ENCODE assay signal across 19 cellular contexts in genomic region chr5:147601652-147602051, GRCh38.
"Had no signal": no experiment of that assay in that cellular context is flagged by ENCODE, and none has a peak within 500 bp of the region (broad histone marks: within the 10 kb centered on the region; RNA-seq: fewer than 3 reads in every experiment).

No MANE protein-coding gene starts in this region.

- H3K4me1 ChIP-seq: body of pancreas, gastroesophageal sphincter, heart left ventricle, prostate gland, thyroid gland had no signal

- H3K27ac ChIP-seq: body of pancreas, cardiac muscle cell, gastroesophageal sphincter, heart left ventricle, ovary, prostate gland, thyroid gland, VCaP had no signal

- ATAC-seq: activated CD4-positive, CD25-positive, alpha-beta regulatory T cell treated with anti-CD3 and anti-CD28 coated beads, Interleukin-2, amount 50 U/mL, for 24 hours; body of pancreas; gastroesophageal sphincter; heart left ventricle; left colon; natural killer cell treated with Interleukin-12 subunit alpha and Interleukin-12 subunit beta and Interleukin-15 and Interleukin-18, amount 100 ng/mL, for 72 hours; stimulated activated naive CD8-positive, alpha-beta T cell treated with anti-CD3 and anti-CD28 coated beads, Interleukin-15, Interleukin-2, amounts not matched to agents 100 U/mL and 50 U/mL, for 24 hours had no signal

- H3K9me3 ChIP-seq: body of pancreas, gastroesophageal sphincter, heart left ventricle, ovary, prostate gland, thyroid gland had no signal

- DNase-seq: activated CD4-positive, alpha-beta memory T cell treated with anti-CD3 and anti-CD28 coated beads, Interleukin-2, amount 10 ng/mL, durations not matched to agents 7 days and 5 days; activated CD4-positive, alpha-beta T cell treated with anti-CD3 and anti-CD28 coated beads, Interleukin-2, amount 10 ng/mL, durations not matched to agents 24 days and 14 days; activated gamma-delta T cell treated with Interleukin-2 at 50 U/mL for 16 hours; anterior cingulate cortex; body of pancreas; cortex of kidney; endodermal cell; heart left ventricle; left colon; ovary; stimulated activated CD4-positive, alpha-beta T cell treated with anti-CD3 and anti-CD28 coated beads, Interleukin-4, amount 100 ng/mL, for 24 hours; stimulated activated naive CD8-positive, alpha-beta T cell treated with anti-CD3 and anti-CD28 coated beads, Interleukin-15, Interleukin-2, amounts not matched to agents 100 U/mL and 50 U/mL, for 24 hours; thyroid gland had no signal

- H3K36me3 ChIP-seq: cardiac muscle cell, gastroesophageal sphincter, heart left ventricle, ovary, prostate gland, thyroid gland had no signal

- H3K4me3 ChIP-seq: body of pancreas, cardiac muscle cell, gastroesophageal sphincter, heart left ventricle, ovary, prostate gland, thyroid gland had no signal

- H3K27me3 ChIP-seq: body of pancreas, cardiac muscle cell, gastroesophageal sphincter, heart left ventricle, ovary, thyroid gland had no signal
